ENCODE assay signal across 8 cellular contexts in genomic region chr3:53938645-53939044, GRCh38. TPM values are rescaled to one million over a fixed set of nuclear protein-coding genes. Genes with fewer than 3 reads are reported as not detected.
DNase-seq lines count a peak whose midpoint lies in the region; ATAC-seq, FAIRE-seq and TF ChIP-seq lines count a peak whose summit lies in the region.

No MANE protein-coding gene starts in this region.

- no peak overlapping the region for H3K4me2 ChIP-seq in PC-3 (ENCODE audit: low read length)

- H3F3A ChIP-seq in PC-3 (ENCODE audit: low read length, unreplicated experiment), result no peaks in the 10 kb centered on the region

- POLR2A ChIA-PET in PC-3 (lab: Charles Lee; ENCODE audit: unreplicated experiment), result no interaction called here

- CTCF ChIA-PET in PC-3 (lab: Charles Lee), result interaction anchor here (0.7 to 1.1 kb wide), 5 partner anchors 337 to 941 kb away, joined by 3 read pairs; no protein-coding TSS in a partner anchor

- in situ Hi-C loops in astrocyte of the spinal cord (cut with HindIII; ENCODE audit: low sequenced_read_pairs), result no loop called here

- intact Hi-C loops in PC-3 (cut with micrococcal nuclease), result no loop called here

- H3K79me2 ChIP-seq in PC-3 (ENCODE audit: low read length), result no peaks in the 10 kb centered on the region

- H3K27me3 ChIP-seq in PC-3 (ENCODE audit: low read length), result no peaks in the 10 kb centered on the region

- ATAC-seq in PC-3 (peak; percentile 67), HG02840 (IDR thresholded peaks at IDR 0.05; ENCODE audit: low FRiP score, unreplicated experiment) (no peak)

- H3K4me3 ChIP-seq in PC-3 (ENCODE audit: low read length) (no peak overlapping the region), astrocyte of the spinal cord (ENCODE audit: low read depth, low read length) (no peak overlapping the region)

- TF ChIP-seq CTCF in 22Rv1 (IDR thresholded peaks at IDR 0.05), result peak; percentile 82
- TF ChIP-seq CTCF in PC-3 (conservative IDR thresholded peaks at IDR 0.05; ENCODE audit: low read depth, low read length), result peak; percentile 88
- peak; percentile 81 for TF ChIP-seq CTCF in astrocyte of the spinal cord (IDR thresholded peaks at IDR 0.05; ENCODE audit: low read depth, low read length)

- FAIRE-seq in HTR-8/SVneo (lab: Jason Lieb, UNC), result peak; percentile 28

- no peaks in the 10 kb centered on the region for H3K36me3 ChIP-seq in PC-3 (ENCODE audit: low read depth, low read length)

- peak; percentile 4 for DNase-seq in GDM1 (lab: John Stamatoyannopoulos, UW)
- DNase-seq in HTR-8/SVneo (ENCODE audit: insufficient read length, low spot score), result peak; percentile 43
- DNase-seq in PC-3, result peak; percentile 69
- peak; percentile 41 for DNase-seq in astrocyte of the spinal cord (ENCODE audit: low read depth, low spot score)
- DNase-seq in iPS DF 19.7 (ENCODE audit: low read depth, low spot score), result peak; percentile 12
- DNase-seq in stimulated activated CD4-positive, alpha-beta T cell treated with anti-CD3 and anti-CD28 coated beads, Interleukin-1b, Interleukin-23, amount 100 ng/mL, for 48 hours, result peak; percentile 5

- peaks cover 9% of the 10 kb centered on the region; the same call in 1 of the 2 replicates for H3K4me1 ChIP-seq in PC-3 (ENCODE audit: insufficient read depth, low read length)

- H3K27ac ChIP-seq in 22Rv1 (no peak overlapping the region), PC-3 (ENCODE audit: low read length) (no peak overlapping the region)

- no TSS peak for BruUV-seq in PC-3 (replicated peaks; lab: Mats Ljungman, UMichigan)

- H3K9ac ChIP-seq in PC-3 (ENCODE audit: low read length), result no peak overlapping the region

- H4K20me1 ChIP-seq in PC-3 (ENCODE audit: low read length), result no peaks in the 10 kb centered on the region

- no peaks in the 10 kb centered on the region for H3K9me3 ChIP-seq in PC-3 (ENCODE audit: low read length)

- no peak overlapping the region for H2AFZ ChIP-seq in PC-3 (ENCODE audit: low read length)

- H3K9me2 ChIP-seq in PC-3 (replicated peaks; ENCODE audit: low read length), result no peaks in the 10 kb centered on the region

RNA-seq across cellular contexts. Expression of gene SELENOK, which starts 47.0 kb away (rescaled TPM):
- 55.3 and 72.9 TPM in 2 replicates for total RNA-seq in PC-3 (2014; rRNA removed)

RNA-seq across cellular contexts. Expression of gene ACTR8, which starts 56.7 kb away (rescaled TPM):
- 22.3 and 47.5 TPM in 2 replicates for total RNA-seq in PC-3 (2014; rRNA removed)

Comparison
In these comparisons a context has a peak if more than half of its experiments do, and no peak if none do; other contexts are left out.
1. DNase-seq: peak in every context shown above with its lines; median percentile 69 in PC-3; 43 in HTR-8/SVneo; 41 in astrocyte of the spinal cord; 12 in iPS DF 19.7; 5 in stimulated activated CD4-positive, alpha-beta T cell treated with anti-CD3 and anti-CD28 coated beads, Interleukin-1b, Interleukin-23, amount 100 ng/mL, for 48 hours; 4 in GDM1.